ENCODE assay signal across 1 cellular context in genomic region chr1:241608379-241609033, GRCh38.
TF ChIP-seq lines count a peak whose summit lies in the region.

No MANE protein-coding gene starts in this region.

TF ChIP-seq in SK-N-SH, 30 proteins besides CTCF, POLR2A, EP300 and RAD21 (continued from another document):
- peak; percentile 16; the same call in 1 of the 2 replicates for TF ChIP-seq JUND (IDR thresholded peaks at IDR 0.05)
- TF ChIP-seq GABPA (IDR thresholded peaks at IDR 0.05; ENCODE audit: low read depth): no peak
- TF ChIP-seq IRF3 (IDR thresholded peaks at IDR 0.05; ENCODE audit: low read depth, low read length): no peak
- no peak for TF ChIP-seq MEF2A (IDR thresholded peaks at IDR 0.05; ENCODE audit: borderline replicate concordance, low read depth)
- no peak for TF ChIP-seq FOXJ3 (CRISPR knock-in tag; IDR thresholded peaks at IDR 0.05)
